ENCODE assay signal across 8 cellular contexts in the genomic region with DNA sequence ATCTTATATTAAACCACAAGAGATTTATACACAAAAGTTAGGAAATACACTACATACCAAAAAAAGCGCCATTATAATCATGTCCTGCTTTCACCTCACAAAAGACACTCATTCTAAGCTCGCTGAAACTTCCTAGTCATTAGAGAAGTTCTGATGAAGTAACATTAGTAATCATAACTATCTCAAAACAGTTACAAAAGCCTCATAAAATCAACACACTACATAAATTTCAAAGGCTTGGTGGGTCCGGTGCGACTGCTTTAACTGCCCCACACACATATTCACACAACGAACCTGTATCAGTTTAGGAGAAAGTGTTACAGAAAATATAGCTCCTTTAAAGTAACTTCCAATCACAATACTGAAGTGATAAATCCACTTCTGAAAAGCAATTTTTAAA. TPM values are rescaled to one million over a fixed set of nuclear protein-coding genes. Genes with fewer than 3 reads are reported as not detected.
DNase-seq lines count a peak whose midpoint lies in the region; ATAC-seq and TF ChIP-seq lines count a peak whose summit lies in the region.

No MANE protein-coding gene starts in this region.

- WGBS in stomach, 5 donors = 2 to 5% (median 3%) methylated on average over 5 of the region's 5 CpGs

- POLR2A ChIA-PET in AG04450 (lab: Yijun Ruan, JAX) = interaction anchor here (1.6 kb wide), 1 partner anchor 461 kb away, joined by 3 read pairs; a partner anchor contains a TSS

- H3K4me3 ChIP-seq in AG04450 (ENCODE audit: low read depth, low read length) (peak overlapping the region; percentile 62), HFF-Myc (replicated peaks; ENCODE audit: low read depth, low read length) (peak overlapping the region; percentile 69), iPS-18c (ENCODE audit: insufficient read depth, low read depth, low read length) (peak overlapping the region; percentile 57), stomach (peak overlapping the region; percentile 80 to 90 (median 86))

- H3K36me3 Mint-ChIP-seq in activated naive CD4-positive, alpha-beta T cell treated with anti-CD3 and anti-CD28 coated beads, Interleukin-2, amount 10 ng/mL, durations not matched to agents 7 days and 5 days = peaks cover 22% of the 10 kb centered on the region

- H3K27ac ChIP-seq in AG04450 (ENCODE audit: low read depth, low read length) = peak overlapping the region; percentile 11
- peak overlapping the region in 4 of 5 donors; percentile 96 to 99 (median 99) for H3K27ac ChIP-seq in stomach

- H3K4me1 ChIP-seq in stomach = peaks cover 5 to 62% (median 35%) of the 10 kb centered on the region in 4 donors

- TF ChIP-seq CTCF in AG04450 (IDR thresholded peaks at IDR 0.05; ENCODE audit: low read depth, low read length) = no peak
- TF ChIP-seq CTCF in HFF-Myc (IDR thresholded peaks at IDR 0.05; ENCODE audit: low read depth, low read length, missing control alignments) = no peak
- TF ChIP-seq CTCF in stomach (IDR thresholded peaks at IDR 0.05) = no peak

- peak overlapping the region; percentile 76 for H3K4me3 Mint-ChIP-seq in activated naive CD4-positive, alpha-beta T cell treated with anti-CD3 and anti-CD28 coated beads, Interleukin-2, amount 10 ng/mL, durations not matched to agents 7 days and 5 days

- TF ChIP-seq EP300 in stomach (IDR thresholded peaks at IDR 0.05) = no peak

- H3K9me3 Mint-ChIP-seq in activated naive CD4-positive, alpha-beta T cell treated with anti-CD3 and anti-CD28 coated beads, Interleukin-2, amount 10 ng/mL, durations not matched to agents 7 days and 5 days = no peaks in the 10 kb centered on the region

- H3K27me3 ChIP-seq in AG04450 (ENCODE audit: control insufficient read depth, insufficient read depth, low read length) (no peaks in the 10 kb centered on the region), stomach (no peaks in the 10 kb centered on the region)

- H3K27ac Mint-ChIP-seq in activated naive CD4-positive, alpha-beta T cell treated with anti-CD3 and anti-CD28 coated beads, Interleukin-2, amount 10 ng/mL, durations not matched to agents 7 days and 5 days = peak overlapping the region; percentile 98

- H3K27me3 Mint-ChIP-seq in activated naive CD4-positive, alpha-beta T cell treated with anti-CD3 and anti-CD28 coated beads, Interleukin-2, amount 10 ng/mL, durations not matched to agents 7 days and 5 days = peaks cover 3% of the 10 kb centered on the region

- intact Hi-C loops in stomach (cut with DNase I; ENCODE audit: low total_unique reads) = no loop called here

- TF ChIP-seq POLR2A in stomach (IDR thresholded peaks at IDR 0.05) = no peak

- no peaks in the 10 kb centered on the region; the same call in 1 of the 2 replicates for H3K9me3 ChIP-seq in AG04450 (ENCODE audit: control insufficient read depth, insufficient read depth, low read length)
- no peaks in the 10 kb centered on the region for H3K9me3 ChIP-seq in iPS-18c (ENCODE audit: control insufficient read depth, insufficient read depth, low read length)
- H3K9me3 ChIP-seq in stomach = no peaks in the 10 kb centered on the region

- DNase-seq in AG04450 (ENCODE audit: low read depth, low spot score) = no peak
- no peak for DNase-seq in HFF-Myc (ENCODE audit: extremely low read depth, low read depth)
- no peak for DNase-seq in activated naive CD4-positive, alpha-beta T cell treated with anti-CD3 and anti-CD28 coated beads, Interleukin-2, amount 10 ng/mL, durations not matched to agents 7 days and 5 days
- DNase-seq in stomach = no peak

- H3K4me1 Mint-ChIP-seq in activated naive CD4-positive, alpha-beta T cell treated with anti-CD3 and anti-CD28 coated beads, Interleukin-2, amount 10 ng/mL, durations not matched to agents 7 days and 5 days = peaks cover 52% of the 10 kb centered on the region

- ATAC-seq in GM21737 (IDR thresholded peaks at IDR 0.05; ENCODE audit: unreplicated experiment) = no peak
- ATAC-seq in HG03280 (IDR thresholded peaks at IDR 0.05; ENCODE audit: unreplicated experiment) = no peak
- no peak for ATAC-seq in HG03159 (IDR thresholded peaks at IDR 0.05; ENCODE audit: unreplicated experiment)

- CTCF ChIA-PET in AG04450 (lab: Charles Lee) = interaction anchor here (0.7 kb wide), 1 partner anchor 8 kb away, joined by 3 read pairs; no protein-coding TSS in a partner anchor
- CTCF ChIA-PET in activated naive CD4-positive, alpha-beta T cell treated with anti-CD3 and anti-CD28 coated beads, Interleukin-2, amount 10 ng/mL, durations not matched to agents 7 days and 5 days (lab: Charles Lee) = no interaction called here

- H3K36me3 ChIP-seq in stomach = peaks cover 0 to 4% (median 2%) of the 10 kb centered on the region in 4 donors

RNA-seq across cellular contexts. Expression of a gene that starts 1.9 kb away (rescaled TPM):
- polyA plus RNA-seq in AG04450 (2011; rRNA removed) = 8.4 and 11.1 TPM in 2 replicates
- polyA minus RNA-seq in AG04450 (2011; rRNA and poly(A)+ RNA removed) = 17.4 and 34.8 TPM in 2 replicates
- 10 to 100 TPM; 18.2 to 70.7 (median 29.0) TPM for total RNA-seq in stomach
- 10 to 100 TPM in 1 of 3 donors, 1 to 10 TPM in 2; 3.2 to 11.0 (median 7.5) TPM for polyA plus RNA-seq in stomach
